31 cellular contexts compared by ENCODE assay signal in genomic region chr13:37833411-37833810, GRCh38. TPM values are rescaled to one million over a fixed set of nuclear protein-coding genes. Genes with fewer than 3 reads are reported as not detected.
"Had no signal": no experiment of that assay in that cellular context is flagged by ENCODE, and none has a peak within 500 bp of the region (broad histone marks: within the 10 kb centered on the region; RNA-seq: fewer than 3 reads in every experiment).

No MANE protein-coding gene starts in this region.

- H3K9ac ChIP-seq: neural progenitor cell had no signal

- H3K27ac ChIP-seq: left ventricle myocardium inferior, neural progenitor cell, neutrophil, ovary, right atrium auricular region, skin epidermis, suprapubic skin, thoracic aorta, tibial nerve, uterus had no signal

- H2AFZ ChIP-seq: neural progenitor cell had no signal

- H3K27me3 ChIP-seq: neural progenitor cell, neutrophil, ovary, right atrium auricular region, suprapubic skin, tibial nerve, uterus had no signal

- H3K4me1 ChIP-seq: left ventricle myocardium inferior, neural progenitor cell, right atrium auricular region, suprapubic skin, tibial nerve, uterus had no signal

- H3K36me3 ChIP-seq: left ventricle myocardium inferior, neutrophil, ovary, right atrium auricular region, suprapubic skin, thoracic aorta, tibial nerve, uterus had no signal

- H3K27ac Mint-ChIP-seq: immature natural killer cell; mesothelial cell of epicardium; naive B cell; natural killer cell; nephron progenitor cell; neural progenitor cell; progenitor cell of endocrine pancreas; stimulated activated naive CD8-positive, alpha-beta T cell treated with anti-CD3 and anti-CD28 coated beads, Interleukin-15, Interleukin-2, amounts not matched to agents 100 ng/mL and 50 ng/mL, for 24 hours; type B pancreatic cell had no signal

- H3K36me3 Mint-ChIP-seq: naive B cell, type B pancreatic cell had no signal

- ATAC-seq: natural killer cell, sciatic nerve had no signal

- DNase-seq: hypothalamus; immature natural killer cell; kidney; left ventricle myocardium inferior; mesendoderm; naive B cell; natural killer cell; nephron progenitor cell; occipital lobe; ovary; stimulated activated CD4-positive, alpha-beta T cell treated with anti-CD3 and anti-CD28 coated beads, Interleukin-12 subunit alpha, Interleukin-12 subunit beta, amount 100 ng/mL, for 4 hours; stimulated activated CD4-positive, alpha-beta T cell treated with anti-CD3 and anti-CD28 coated beads, Interleukin-15, amount 100 ng/mL, for 24 hours; stimulated activated CD4-positive, alpha-beta T cell treated with anti-CD3 and anti-CD28 coated beads, Interleukin-2, amount 100 ng/mL, for 24 hours; stimulated activated CD4-positive, alpha-beta T cell treated with anti-CD3 and anti-CD28 coated beads, Interleukin-4, amount 100 ng/mL, for 1 hour; stimulated activated naive CD4-positive, alpha-beta T cell; uterus had no signal

- H3K4me3 Mint-ChIP-seq: immature natural killer cell; mesothelial cell of epicardium; naive B cell; natural killer cell; nephron progenitor cell; neural progenitor cell; stimulated activated naive CD8-positive, alpha-beta T cell treated with anti-CD3 and anti-CD28 coated beads, Interleukin-15, Interleukin-2, amounts not matched to agents 100 ng/mL and 50 ng/mL, for 24 hours; type B pancreatic cell had no signal

- H3K4me1 Mint-ChIP-seq: immature natural killer cell, mesothelial cell of epicardium, naive B cell, natural killer cell, nephron progenitor cell, neural progenitor cell had no signal

- H3K4me2 ChIP-seq: neural progenitor cell had no signal

- H3K4me3 ChIP-seq: left ventricle myocardium inferior, lung, neural progenitor cell, ovary, right atrium auricular region, skin epidermis, suprapubic skin, thoracic aorta, tibial nerve, uterus had no signal

- FAIRE-seq: islet of Langerhans, kidney had no signal

- H3K27me3 Mint-ChIP-seq: naive B cell; progenitor cell of endocrine pancreas; stimulated activated naive CD8-positive, alpha-beta T cell treated with anti-CD3 and anti-CD28 coated beads, Interleukin-15, Interleukin-2, amounts not matched to agents 100 ng/mL and 50 ng/mL, for 24 hours; type B pancreatic cell had no signal

- H3K9me3 ChIP-seq: left ventricle myocardium inferior, neutrophil, ovary, right atrium auricular region, suprapubic skin, thoracic aorta, uterus had no signal

RNA-seq across cellular contexts. Expression of gene TRPC4, which starts 36.2 kb away (rescaled TPM):
- total RNA-seq: mononuclear cell, natural killer cell had no signal
- polyA plus RNA-seq: immature natural killer cell had no signal
